ENCODE assay signal across 1 cellular context in the genomic region with DNA sequence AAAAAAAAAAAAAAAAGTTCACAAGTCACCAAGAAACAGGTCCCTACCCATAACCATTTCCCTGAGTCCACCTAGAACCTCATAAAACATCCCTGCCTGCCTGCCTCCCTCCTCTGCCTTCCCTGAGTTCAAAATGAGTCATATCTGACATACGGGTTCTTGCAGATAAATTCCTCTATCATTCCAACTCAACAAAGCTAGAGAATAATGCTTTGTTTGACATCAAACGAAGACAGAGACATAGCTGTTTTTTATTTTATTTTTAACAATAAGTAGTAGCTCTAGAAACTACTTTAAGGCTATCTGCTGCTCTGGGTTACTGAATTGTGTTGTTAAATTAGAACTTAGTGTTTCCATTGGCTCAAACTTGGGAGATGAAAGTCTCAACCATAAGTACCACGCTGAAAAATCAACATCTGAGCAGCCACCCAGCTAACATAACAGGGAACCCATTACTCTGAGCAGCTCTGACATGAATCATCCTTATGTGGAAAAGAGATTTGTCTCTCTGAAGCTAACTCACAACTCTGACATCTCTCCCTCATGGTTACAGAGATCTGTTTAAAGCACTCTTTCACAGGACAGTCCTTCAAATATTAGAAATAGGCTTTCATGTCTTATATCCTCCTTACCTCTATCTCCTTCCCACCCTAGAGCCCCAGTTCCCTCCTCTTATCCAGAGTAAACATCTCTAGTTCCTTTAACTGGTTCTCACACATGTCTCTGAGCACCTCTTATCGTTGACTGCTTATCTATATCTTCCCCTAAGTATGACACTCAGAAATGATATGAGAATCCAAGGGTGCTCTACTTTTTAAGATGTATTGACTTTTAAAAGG.
A peak's percentile ranks its signal among the peaks of the same experiment; 100 is the strongest.
TF ChIP-seq lines count a peak whose summit lies in the region.

No MANE protein-coding gene starts in this region.

TF ChIP-seq in K562, 482 proteins besides CTCF, POLR2A, EP300 and RAD21 (continued from another document and continues in another):
- TF ChIP-seq ZBTB34 (CRISPR knock-in tag; IDR thresholded peaks at IDR 0.05) (no peak), TCF3 (CRISPR knock-in tag; IDR thresholded peaks at IDR 0.05) (peak; percentile 74), SFPQ (IDR thresholded peaks at IDR 0.05; ENCODE audit: low read depth, low read length) (no peak), CAMTA2 (CRISPR knock-in tag; conservative IDR thresholded peaks at IDR 0.05) (no peak), RBM14 (IDR thresholded peaks at IDR 0.05; ENCODE audit: borderline replicate concordance, insufficient read depth, low read depth, low read length) (no peak), ZNF431 (CRISPR knock-in tag; IDR thresholded peaks at IDR 0.05) (no peak), ZBTB43 (CRISPR knock-in tag; IDR thresholded peaks at IDR 0.05) (no peak), SIN3B (IDR thresholded peaks at IDR 0.05; ENCODE audit: low read depth) (no peak), ZNF436 (CRISPR knock-in tag; IDR thresholded peaks at IDR 0.05) (no peak), ATF6 (CRISPR knock-in tag; IDR thresholded peaks at IDR 0.05) (no peak), ZNF143 (CRISPR knock-in tag; IDR thresholded peaks at IDR 0.05) (no peak), TRIM28 (IDR thresholded peaks at IDR 0.05) (no peak), SMARCA5 (IDR thresholded peaks at IDR 0.05) (no peak), RFX5 (IDR thresholded peaks at IDR 0.05; ENCODE audit: low read depth, low read length) (no peak), GATAD2B (IDR thresholded peaks at IDR 0.05; ENCODE audit: borderline replicate concordance) (peak; percentile 85), ZNF165 (CRISPR knock-in tag; IDR thresholded peaks at IDR 0.05; ENCODE audit: borderline replicate concordance) (no peak), KLF6 (CRISPR knock-in tag; IDR thresholded peaks at IDR 0.05; ENCODE audit: borderline replicate concordance) (no peak), POLR2H (tag; IDR thresholded peaks at IDR 0.05; ENCODE audit: low read depth) (no peak), SMAD4 (CRISPR knock-in tag; conservative IDR thresholded peaks at IDR 0.05) (no peak), SMAD3 (CRISPR knock-in tag; conservative IDR thresholded peaks at IDR 0.05) (no peak), POU5F1 (IDR thresholded peaks at IDR 0.05; ENCODE audit: borderline replicate concordance, low read depth, low read length, partially characterized antibody) (no peak), HSF4 (CRISPR knock-in tag; IDR thresholded peaks at IDR 0.05; ENCODE audit: borderline replicate concordance) (no peak), NFYB (IDR thresholded peaks at IDR 0.05; ENCODE audit: extremely low read depth, insufficient read length) (no peak), ZFP30 (CRISPR knock-in tag; IDR thresholded peaks at IDR 0.05; ENCODE audit: borderline replicate concordance) (no peak), GTF2B (IDR thresholded peaks at IDR 0.05; ENCODE audit: extremely low read depth, insufficient read length) (no peak), MEF2D (tag; conservative IDR thresholded peaks at IDR 0.05; ENCODE audit: low read depth) (no peak), NRF1 (conservative IDR thresholded peaks at IDR 0.05 in 1 of 2, IDR thresholded peaks at IDR 0.05 in 1 of 2) (peak in 1 of 2 experiments; percentile 39; a peak in 2 of 4 replicates), PPARD (CRISPR knock-in tag; IDR thresholded peaks at IDR 0.05) (no peak), ZNF347 (CRISPR knock-in tag; IDR thresholded peaks at IDR 0.05; ENCODE audit: low read depth) (no peak), ATF4 (CRISPR knock-in tag; IDR thresholded peaks at IDR 0.05) (no peak), PTBP1 (IDR thresholded peaks at IDR 0.05; ENCODE audit: low read depth, low read length) (no peak), NFATC3 (IDR thresholded peaks at IDR 0.05) (no peak), ZNF3 (CRISPR knock-in tag; IDR thresholded peaks at IDR 0.05) (no peak), TFAM (CRISPR knock-in tag; conservative IDR thresholded peaks at IDR 0.05) (no peak), SMARCB1 (IDR thresholded peaks at IDR 0.05; ENCODE audit: insufficient read length, low read depth) (peak; percentile 92), CEBPG (CRISPR knock-in tag; IDR thresholded peaks at IDR 0.05) (no peak), CEBPG (tag; conservative IDR thresholded peaks at IDR 0.05 in 1 of 2, IDR thresholded peaks at IDR 0.05 in 1 of 2) (no peak), BDP1 (IDR thresholded peaks at IDR 0.05; ENCODE audit: insufficient read depth, insufficient read length) (no peak), ZNF324 (CRISPR knock-in tag; IDR thresholded peaks at IDR 0.05) (no peak), LCOR (CRISPR knock-in tag; IDR thresholded peaks at IDR 0.05) (no peak), ZFX (CRISPR knock-in tag; IDR thresholded peaks at IDR 0.05) (no peak), PHF8 (IDR thresholded peaks at IDR 0.05; ENCODE audit: borderline replicate concordance, low read length) (no peak), SUPT5H (IDR thresholded peaks at IDR 0.05) (no peak), FOSL1 (tag; conservative IDR thresholded peaks at IDR 0.05) (peak; percentile 90), BACH1 (tag; IDR thresholded peaks at IDR 0.05) (no peak), PML (IDR thresholded peaks at IDR 0.05; ENCODE audit: low read length) (peak; percentile 88), BRD9 (IDR thresholded peaks at IDR 0.05; ENCODE audit: low read depth, partially characterized antibody) (no peak), GTF2F1 (IDR thresholded peaks at IDR 0.05; ENCODE audit: low read depth, low read length) (no peak)
- TF ChIP-seq, protein P1, sequence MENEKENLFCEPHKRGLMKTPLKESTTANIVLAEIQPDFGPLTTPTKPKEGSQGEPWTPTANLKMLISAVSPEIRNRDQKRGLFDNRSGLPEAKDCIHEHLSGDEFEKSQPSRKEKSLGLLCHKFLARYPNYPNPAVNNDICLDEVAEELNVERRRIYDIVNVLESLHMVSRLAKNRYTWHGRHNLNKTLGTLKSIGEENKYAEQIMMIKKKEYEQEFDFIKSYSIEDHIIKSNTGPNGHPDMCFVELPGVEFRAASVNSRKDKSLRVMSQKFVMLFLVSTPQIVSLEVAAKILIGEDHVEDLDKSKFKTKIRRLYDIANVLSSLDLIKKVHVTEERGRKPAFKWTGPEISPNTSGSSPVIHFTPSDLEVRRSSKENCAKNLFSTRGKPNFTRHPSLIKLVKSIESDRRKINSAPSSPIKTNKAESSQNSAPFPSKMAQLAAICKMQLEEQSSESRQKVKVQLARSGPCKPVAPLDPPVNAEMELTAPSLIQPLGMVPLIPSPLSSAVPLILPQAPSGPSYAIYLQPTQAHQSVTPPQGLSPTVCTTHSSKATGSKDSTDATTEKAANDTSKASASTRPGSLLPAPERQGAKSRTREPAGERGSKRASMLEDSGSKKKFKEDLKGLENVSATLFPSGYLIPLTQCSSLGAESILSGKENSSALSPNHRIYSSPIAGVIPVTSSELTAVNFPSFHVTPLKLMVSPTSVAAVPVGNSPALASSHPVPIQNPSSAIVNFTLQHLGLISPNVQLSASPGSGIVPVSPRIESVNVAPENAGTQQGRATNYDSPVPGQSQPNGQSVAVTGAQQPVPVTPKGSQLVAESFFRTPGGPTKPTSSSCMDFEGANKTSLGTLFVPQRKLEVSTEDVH (IDR thresholded peaks at IDR 0.05; ENCODE audit: low read depth, partially characterized antibody) = no peak
- TF ChIP-seq, protein P2, sequence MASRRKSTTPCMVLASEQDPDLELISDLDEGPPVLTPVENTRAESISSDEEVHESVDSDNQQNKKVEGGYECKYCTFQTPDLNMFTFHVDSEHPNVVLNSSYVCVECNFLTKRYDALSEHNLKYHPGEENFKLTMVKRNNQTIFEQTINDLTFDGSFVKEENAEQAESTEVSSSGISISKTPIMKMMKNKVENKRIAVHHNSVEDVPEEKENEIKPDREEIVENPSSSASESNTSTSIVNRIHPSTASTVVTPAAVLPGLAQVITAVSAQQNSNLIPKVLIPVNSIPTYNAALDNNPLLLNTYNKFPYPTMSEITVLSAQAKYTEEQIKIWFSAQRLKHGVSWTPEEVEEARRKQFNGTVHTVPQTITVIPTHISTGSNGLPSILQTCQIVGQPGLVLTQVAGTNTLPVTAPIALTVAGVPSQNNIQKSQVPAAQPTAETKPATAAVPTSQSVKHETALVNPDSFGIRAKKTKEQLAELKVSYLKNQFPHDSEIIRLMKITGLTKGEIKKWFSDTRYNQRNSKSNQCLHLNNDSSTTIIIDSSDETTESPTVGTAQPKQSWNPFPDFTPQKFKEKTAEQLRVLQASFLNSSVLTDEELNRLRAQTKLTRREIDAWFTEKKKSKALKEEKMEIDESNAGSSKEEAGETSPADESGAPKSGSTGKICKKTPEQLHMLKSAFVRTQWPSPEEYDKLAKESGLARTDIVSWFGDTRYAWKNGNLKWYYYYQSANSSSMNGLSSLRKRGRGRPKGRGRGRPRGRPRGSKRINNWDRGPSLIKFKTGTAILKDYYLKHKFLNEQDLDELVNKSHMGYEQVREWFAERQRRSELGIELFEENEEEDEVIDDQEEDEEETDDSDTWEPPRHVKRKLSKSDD (conservative IDR thresholded peaks at IDR 0.05; ENCODE audit: low read length) = no peak
- TF ChIP-seq, protein P3, sequence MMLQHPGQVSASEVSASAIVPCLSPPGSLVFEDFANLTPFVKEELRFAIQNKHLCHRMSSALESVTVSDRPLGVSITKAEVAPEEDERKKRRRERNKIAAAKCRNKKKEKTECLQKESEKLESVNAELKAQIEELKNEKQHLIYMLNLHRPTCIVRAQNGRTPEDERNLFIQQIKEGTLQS (IDR thresholded peaks at IDR 0.05) = peak; percentile 79
- TF ChIP-seq, protein P3 (CRISPR knock-in tag; conservative IDR thresholded peaks at IDR 0.05) = no peak
